In the genomic region with DNA sequence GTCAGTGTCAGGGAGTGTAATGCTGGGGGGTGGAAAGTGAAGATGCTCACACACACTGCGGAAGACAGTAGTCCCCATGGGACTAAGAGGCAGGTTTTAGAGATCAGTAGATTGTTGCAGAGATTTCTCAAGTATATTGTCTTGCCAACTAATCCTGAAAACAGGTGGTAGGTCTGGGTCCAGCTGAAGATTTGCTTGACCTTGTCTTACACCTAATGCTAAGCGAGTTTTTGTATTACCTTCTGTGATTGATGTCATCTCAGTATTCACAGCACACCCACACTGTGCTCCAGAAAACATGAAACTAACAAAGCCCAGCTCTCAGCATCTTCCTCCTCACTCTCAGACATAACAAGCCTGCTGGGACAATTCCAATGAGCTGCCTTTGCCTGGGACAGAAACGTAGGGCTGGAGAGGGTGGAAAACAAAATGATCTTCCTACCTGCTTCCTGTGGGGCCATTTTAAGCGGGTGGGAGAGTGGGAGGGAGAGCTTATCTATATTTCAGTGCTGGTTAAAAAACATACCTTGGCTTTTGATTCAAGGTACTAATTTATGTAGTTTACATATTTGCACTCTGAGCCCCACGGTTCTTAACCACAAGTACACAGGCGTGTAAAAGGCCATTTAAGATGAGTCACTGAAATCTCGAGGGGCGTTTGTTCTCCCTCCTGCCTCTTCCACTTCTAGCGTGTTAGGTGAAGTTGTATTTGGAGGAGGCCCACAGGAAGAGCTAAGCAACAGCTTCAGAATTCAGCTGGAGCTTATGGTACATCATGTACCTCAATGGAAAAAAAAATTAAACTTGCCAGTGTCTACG, we compare ENCODE assay signal across 9 cellular contexts. TPM values are rescaled to one million over a fixed set of nuclear protein-coding genes. Genes with fewer than 3 reads are reported as not detected.
DNase-seq lines count a peak whose midpoint lies in the region; ATAC-seq, FAIRE-seq and TF ChIP-seq lines count a peak whose summit lies in the region.
"Had no signal": no experiment of that assay in that cellular context is flagged by ENCODE, and none has a peak within 500 bp of the region (broad histone marks: within the 10 kb centered on the region; RNA-seq: fewer than 3 reads in every experiment).

No MANE protein-coding gene starts in this region.

- no peak overlapping the region for H3K4me2 ChIP-seq in DND-41 (ENCODE audit: insufficient read depth, low read length)
- H3K4me2 ChIP-seq in fibroblast of lung (ENCODE audit: extremely low read depth, insufficient read depth, low read length): no peak overlapping the region

- peaks cover 12% of the 10 kb centered on the region for H3K4me1 Mint-ChIP-seq in T-helper 17 cell

- no peaks in the 10 kb centered on the region for H3K9me3 ChIP-seq in DND-41 (ENCODE audit: insufficient read depth, low read length, severe bottlenecking)
- H3K9me3 ChIP-seq in fibroblast of lung (ENCODE audit: control insufficient read depth, insufficient read depth, low read depth, low read length): no peaks in the 10 kb centered on the region
- no peaks in the 10 kb centered on the region for H3K9me3 ChIP-seq in suprapubic skin
- H3K9me3 ChIP-seq in T-helper 17 cell (ENCODE audit: control insufficient read depth, low read length, poor library complexity, severe bottlenecking): no peaks in the 10 kb centered on the region

- no peaks in the 10 kb centered on the region for H3K27me3 Mint-ChIP-seq in T-helper 17 cell

- FAIRE-seq in frontal cortex (lab: Jason Lieb, UNC): no peak

- H3K4me3 ChIP-seq in DND-41 (ENCODE audit: low read depth in 1 of 2, low read length in 2 of 2): no peak overlapping the region
- no peak overlapping the region for H3K4me3 ChIP-seq in fibroblast of lung (replicated peaks in 1 of 4; ENCODE audit: control extremely low read depth in 1 of 4, insufficient read depth in 1 of 4, low read depth in 3 of 4, low read length in 4 of 4)
- H3K4me3 ChIP-seq in suprapubic skin: no peak overlapping the region

- peaks cover 3% of the 10 kb centered on the region for H3K36me3 Mint-ChIP-seq in T-helper 17 cell (ENCODE audit: low read depth)

- DNase-seq in DND-41 (no peak), M059J (ENCODE audit: low read depth) (peak; percentile 67), fibroblast of lung (ENCODE audit: low read depth in 2 of 2) (peak; percentile 28 to 83), suprapubic skin (ENCODE audit: low spot score in 2 of 2) (no peak), T-helper 17 cell (no peak), frontal cortex (ENCODE audit: low spot score in 2 of 2) (no peak), D341Med (ENCODE audit: low spot score) (no peak)
- DNase-seq: glutamatergic neuron had no signal

- H3K27ac ChIP-seq in DND-41 (ENCODE audit: low read length): no peak overlapping the region
- H3K27ac ChIP-seq in fibroblast of lung (ENCODE audit: insufficient read depth, low read length): no peak overlapping the region
- no peak overlapping the region for H3K27ac ChIP-seq in suprapubic skin

- no peak for TF ChIP-seq POLR2A in suprapubic skin (IDR thresholded peaks at IDR 0.05)

- H2AFZ ChIP-seq in DND-41 (ENCODE audit: low read depth, low read length) (no peak overlapping the region), fibroblast of lung (ENCODE audit: low read length) (no peak overlapping the region)

- no peak overlapping the region for H3K27ac Mint-ChIP-seq in T-helper 17 cell

- TF ChIP-seq CTCF in DND-41 (IDR thresholded peaks at IDR 0.05; ENCODE audit: borderline replicate concordance, extremely low read depth, low read length, poor library complexity, severe bottlenecking): no peak
- no peak for TF ChIP-seq CTCF in fibroblast of lung (conservative IDR thresholded peaks at IDR 0.05 in 1 of 2, IDR thresholded peaks at IDR 0.05 in 1 of 2; ENCODE audit: low read depth in 1 of 2, low read length in 2 of 2)
- TF ChIP-seq CTCF in suprapubic skin (IDR thresholded peaks at IDR 0.05): no peak

- H3K79me2 ChIP-seq in DND-41 (ENCODE audit: insufficient read depth, low read length) (no peaks in the 10 kb centered on the region), fibroblast of lung (ENCODE audit: control insufficient read depth, insufficient read depth, low read length) (no peaks in the 10 kb centered on the region)

- WGBS in suprapubic skin: 72% methylated on average over 10 of the region's 10 CpGs

- peak; percentile 24; the same call in 1 of the 3 replicates for ATAC-seq in DND-41 (ENCODE audit: insufficient read depth, low read depth)
- peak; percentile 77 for ATAC-seq in GM21381 (IDR thresholded peaks at IDR 0.05; ENCODE audit: unreplicated experiment)
- ATAC-seq in T-helper 17 cell: no peak

- H3K36me3 ChIP-seq in DND-41 (ENCODE audit: insufficient read depth, low read length) (no peaks in the 10 kb centered on the region), fibroblast of lung (ENCODE audit: control insufficient read depth, insufficient read depth, low read length) (no peaks in the 10 kb centered on the region), suprapubic skin (no peaks in the 10 kb centered on the region)

- no peaks in the 10 kb centered on the region for H3K4me1 ChIP-seq in DND-41 (ENCODE audit: insufficient read depth, low read length)
- H3K4me1 ChIP-seq in fibroblast of lung (ENCODE audit: control insufficient read depth, extremely low read depth, insufficient read depth, low read length): no peaks in the 10 kb centered on the region
- H3K4me1 ChIP-seq in suprapubic skin: peaks cover 3% of the 10 kb centered on the region

- H3K27me3 ChIP-seq in DND-41 (ENCODE audit: insufficient read depth, low read length, poor library complexity): no peaks in the 10 kb centered on the region
- no peaks in the 10 kb centered on the region for H3K27me3 ChIP-seq in fibroblast of lung (ENCODE audit: control insufficient read depth, insufficient read depth, low read length)
- H3K27me3 ChIP-seq in suprapubic skin: no peaks in the 10 kb centered on the region

- H4K20me1 ChIP-seq in DND-41 (ENCODE audit: insufficient read depth, low read length) (no peaks in the 10 kb centered on the region), fibroblast of lung (ENCODE audit: control insufficient read depth, extremely low read depth, insufficient read depth, low read length) (no peaks in the 10 kb centered on the region)

- no peak for TF ChIP-seq EP300 in suprapubic skin (IDR thresholded peaks at IDR 0.05)

- no peak overlapping the region for H3K9ac ChIP-seq in DND-41 (ENCODE audit: low read depth, low read length)
- no peak overlapping the region for H3K9ac ChIP-seq in fibroblast of lung (ENCODE audit: insufficient read depth, low read length)

- H3K4me3 Mint-ChIP-seq in T-helper 17 cell: no peak overlapping the region

RNA-seq across cellular contexts. Expression of gene RBMS1, which starts 23.1 kb away (rescaled TPM):
- total RNA-seq in M059J (2014; rRNA removed; shearing (Covaris generic)): 44.3 and 52.9 TPM in 2 replicates
- total RNA-seq in fibroblast of lung: 76.8 and 77.3 TPM in 2 replicates
- 146 and 152 TPM in 2 replicates for polyA plus RNA-seq in fibroblast of lung
- 61.8 and 72.9 TPM in 2 replicates for polyA plus RNA-seq in fibroblast of lung (2012)
- polyA minus RNA-seq in fibroblast of lung (ENCODE audit: low replicate concordance): 42.3 and 48.2 TPM in 2 replicates
- total RNA-seq in suprapubic skin: 10 to 100 TPM; 55.7 to 92.2 (median 62.2) TPM
- 100 to 1,000 TPM; 108 to 110 TPM for total RNA-seq in T-helper 17 cell
- 10.2 TPM for total RNA-seq in frontal cortex

Comparison
In these comparisons a context has a peak if more than half of its experiments do, and no peak if none do; other contexts are left out.
1. DNase-seq: peak in M059J (single experiment) and fibroblast of lung (2 of 2); none in DND-41 (single experiment), suprapubic skin (0 of 2), T-helper 17 cell (0 of 3), frontal cortex (0 of 2) and D341Med (single experiment).